In genomic region chr11:57713849-57714248, GRCh38 we compare ENCODE assay signal across 9 cellular contexts. TPM values are rescaled to one million over a fixed set of nuclear protein-coding genes. Genes with fewer than 3 reads are reported as not detected.
DNase-seq lines count a peak whose midpoint lies in the region; ATAC-seq and TF ChIP-seq lines count a peak whose summit lies in the region.
"Had no signal": no experiment of that assay in that cellular context is flagged by ENCODE, and none has a peak within 500 bp of the region (broad histone marks: within the 10 kb centered on the region; RNA-seq: fewer than 3 reads in every experiment).

No MANE protein-coding gene starts in this region.

- TF ChIP-seq CTCF in activated B cell treated with CpG ODN at 0.5 μM for 24 hours (IDR thresholded peaks at IDR 0.05) (no peak), glutamatergic neuron (IDR thresholded peaks at IDR 0.05; ENCODE audit: partially characterized antibody, unreplicated experiment) (no peak)

- CTCF ChIA-PET in activated CD8-positive, alpha-beta memory T cell treated with anti-CD3 and anti-CD28 coated beads, Interleukin-2, amount 10 ng/mL, durations not matched to agents 7 days and 5 days (lab: Charles Lee), result interaction anchor here (0.6 to 1.6 kb wide), 4 partner anchors 9 to 87 kb away, joined by 3 to 15 read pairs (median 4); partner anchors contain the start of gene SELENOH
- CTCF ChIA-PET in activated B cell treated with CpG ODN at 0.5 μM for 24 hours (lab: Charles Lee), result interaction anchor here (1.1 to 1.6 kb wide), 2 partner anchors 81 to 87 kb away, joined by 3 to 13 read pairs; no protein-coding TSS in a partner anchor

- no peak for ATAC-seq in activated CD8-positive, alpha-beta memory T cell treated with anti-CD3 and anti-CD28 coated beads, Interleukin-2, amount 10 ng/mL, durations not matched to agents 7 days and 5 days
- no peak for ATAC-seq in activated B cell treated with CpG ODN at 0.5 μM for 24 hours (ENCODE audit: low read depth)
- ATAC-seq in stimulated activated effector memory CD8-positive, alpha-beta T cell treated with anti-CD3 and anti-CD28 coated beads, Interleukin-12 subunit alpha, Interleukin-12 subunit beta, amount 100 ng/mL, for 72 hours, result no peak
- no peak for ATAC-seq in HG02852 (IDR thresholded peaks at IDR 0.05; ENCODE audit: unreplicated experiment)
- ATAC-seq in HG02763 (IDR thresholded peaks at IDR 0.05; ENCODE audit: unreplicated experiment), result no peak

- H3K4me3 Mint-ChIP-seq in activated CD8-positive, alpha-beta memory T cell treated with anti-CD3 and anti-CD28 coated beads, Interleukin-2, amount 10 ng/mL, durations not matched to agents 7 days and 5 days, result peak overlapping the region; percentile 99
- H3K4me3 Mint-ChIP-seq in activated B cell treated with CpG ODN at 0.5 μM for 24 hours (peak overlapping the region; percentile 98), glutamatergic neuron (ENCODE audit: unreplicated experiment) (peak overlapping the region; percentile 99)
- H3K4me3 Mint-ChIP-seq in stimulated activated effector memory CD8-positive, alpha-beta T cell treated with anti-CD3 and anti-CD28 coated beads, Interleukin-12 subunit alpha, Interleukin-12 subunit beta, amount 100 ng/mL, for 72 hours, result peak overlapping the region; percentile 95

- H3K9me3 Mint-ChIP-seq in activated CD8-positive, alpha-beta memory T cell treated with anti-CD3 and anti-CD28 coated beads, Interleukin-2, amount 10 ng/mL, durations not matched to agents 7 days and 5 days (ENCODE audit: low read depth), result no peaks in the 10 kb centered on the region
- H3K9me3 Mint-ChIP-seq in activated B cell treated with CpG ODN at 0.5 μM for 24 hours, result no peaks in the 10 kb centered on the region
- peaks cover 2% of the 10 kb centered on the region for H3K9me3 Mint-ChIP-seq in glutamatergic neuron (ENCODE audit: unreplicated experiment)
- no peaks in the 10 kb centered on the region for H3K9me3 Mint-ChIP-seq in stimulated activated effector memory CD8-positive, alpha-beta T cell treated with anti-CD3 and anti-CD28 coated beads, Interleukin-12 subunit alpha, Interleukin-12 subunit beta, amount 100 ng/mL, for 72 hours

- H3K36me3 Mint-ChIP-seq in activated CD8-positive, alpha-beta memory T cell treated with anti-CD3 and anti-CD28 coated beads, Interleukin-2, amount 10 ng/mL, durations not matched to agents 7 days and 5 days, result peaks cover 11% of the 10 kb centered on the region
- H3K36me3 Mint-ChIP-seq in activated B cell treated with CpG ODN at 0.5 μM for 24 hours (ENCODE audit: low read depth) (peaks cover 27% of the 10 kb centered on the region), glutamatergic neuron (ENCODE audit: unreplicated experiment) (peaks cover 8% of the 10 kb centered on the region)
- H3K36me3 Mint-ChIP-seq in stimulated activated effector memory CD8-positive, alpha-beta T cell treated with anti-CD3 and anti-CD28 coated beads, Interleukin-12 subunit alpha, Interleukin-12 subunit beta, amount 100 ng/mL, for 72 hours, result peaks cover 46% of the 10 kb centered on the region

- intact Hi-C loops in activated B cell treated with CpG ODN at 0.5 μM for 24 hours (cut with micrococcal nuclease) (loop anchor here (2.0 kb wide), 1 partner anchor 379 kb away; the partner anchor contains the start of gene SSRP1), posterior cingulate gyrus (cut with DNase I) (loop anchor here (2.0 to 5.0 kb wide), 3 partner anchors 27 to 48 kb away; partner anchors contain the start of genes CTNND1 and SELENOH)

- H3K27ac Mint-ChIP-seq in activated CD8-positive, alpha-beta memory T cell treated with anti-CD3 and anti-CD28 coated beads, Interleukin-2, amount 10 ng/mL, durations not matched to agents 7 days and 5 days, result peak overlapping the region; percentile 91
- H3K27ac Mint-ChIP-seq in activated B cell treated with CpG ODN at 0.5 μM for 24 hours (no peak overlapping the region), glutamatergic neuron (ENCODE audit: unreplicated experiment) (peak overlapping the region; percentile 95)
- H3K27ac Mint-ChIP-seq in stimulated activated effector memory CD8-positive, alpha-beta T cell treated with anti-CD3 and anti-CD28 coated beads, Interleukin-12 subunit alpha, Interleukin-12 subunit beta, amount 100 ng/mL, for 72 hours, result peak overlapping the region; percentile 96

- H3K4me1 Mint-ChIP-seq in activated CD8-positive, alpha-beta memory T cell treated with anti-CD3 and anti-CD28 coated beads, Interleukin-2, amount 10 ng/mL, durations not matched to agents 7 days and 5 days, result peaks cover 48% of the 10 kb centered on the region
- peaks cover 41% of the 10 kb centered on the region for H3K4me1 Mint-ChIP-seq in activated B cell treated with CpG ODN at 0.5 μM for 24 hours
- H3K4me1 Mint-ChIP-seq in glutamatergic neuron (ENCODE audit: low read depth, unreplicated experiment), result peaks cover 16% of the 10 kb centered on the region
- H3K4me1 Mint-ChIP-seq in stimulated activated effector memory CD8-positive, alpha-beta T cell treated with anti-CD3 and anti-CD28 coated beads, Interleukin-12 subunit alpha, Interleukin-12 subunit beta, amount 100 ng/mL, for 72 hours, result peaks cover 45% of the 10 kb centered on the region

- no peak for DNase-seq in activated CD8-positive, alpha-beta memory T cell treated with anti-CD3 and anti-CD28 coated beads, Interleukin-2, amount 10 ng/mL, durations not matched to agents 7 days and 5 days
- DNase-seq in activated CD8-positive, alpha-beta memory T cell treated with anti-CD3 and anti-CD28 coated beads, Interleukin-2, amount 50 U/mL, for 48 hours, result no peak
- DNase-seq in activated B cell treated with CpG ODN at 0.5 μM for 24 hours (no peak), glutamatergic neuron (no peak), posterior cingulate gyrus (no peak)
- no peak for DNase-seq in stimulated activated effector memory CD8-positive, alpha-beta T cell treated with anti-CD3 and anti-CD28 coated beads, Interleukin-12 subunit alpha, Interleukin-12 subunit beta, amount 100 ng/mL, for 72 hours (ENCODE audit: low spot score in 2 of 2)
- DNase-seq: NCI-H2029 treated with DMSO at 0.1 percent for 48 hours had no signal

- no peaks in the 10 kb centered on the region for H3K27me3 Mint-ChIP-seq in activated CD8-positive, alpha-beta memory T cell treated with anti-CD3 and anti-CD28 coated beads, Interleukin-2, amount 10 ng/mL, durations not matched to agents 7 days and 5 days
- no peaks in the 10 kb centered on the region for H3K27me3 Mint-ChIP-seq in activated B cell treated with CpG ODN at 0.5 μM for 24 hours
- peaks cover 2% of the 10 kb centered on the region for H3K27me3 Mint-ChIP-seq in glutamatergic neuron (ENCODE audit: unreplicated experiment)

- POLR2A ChIA-PET in activated B cell treated with CpG ODN at 0.5 μM for 24 hours (lab: Charles Lee), result interaction anchor here (1.0 to 1.2 kb wide), 2 partner anchors 18 to 28 kb away, joined by 3 to 7 read pairs; partner anchors contain the start of gene SELENOH

RNA-seq across cellular contexts. Expression of gene TMX2, which starts 1.5 kb away (rescaled TPM):
- 10 to 100 TPM; 58.2 to 77.4 TPM for total RNA-seq in activated CD8-positive, alpha-beta memory T cell treated with anti-CD3 and anti-CD28 coated beads, Interleukin-2, amount 10 ng/mL, durations not matched to agents 7 days and 5 days
- 53.2 and 53.3 TPM in 2 replicates for total RNA-seq in activated B cell treated with CpG ODN at 0.5 μM for 24 hours
- total RNA-seq in glutamatergic neuron (ENCODE audit: unreplicated experiment), result 94.5 TPM

RNA-seq across cellular contexts. Expression of gene MED19, which starts 1.8 kb away (rescaled TPM):
- 10 to 100 TPM; 11.7 to 14.9 TPM for total RNA-seq in activated CD8-positive, alpha-beta memory T cell treated with anti-CD3 and anti-CD28 coated beads, Interleukin-2, amount 10 ng/mL, durations not matched to agents 7 days and 5 days
- total RNA-seq in activated B cell treated with CpG ODN at 0.5 μM for 24 hours, result 14.6 and 14.8 TPM in 2 replicates
- total RNA-seq in glutamatergic neuron (ENCODE audit: unreplicated experiment), result 30.9 TPM

RNA-seq across cellular contexts. Expression of gene SELENOH, which starts 27.4 kb away (rescaled TPM):
- total RNA-seq in activated CD8-positive, alpha-beta memory T cell treated with anti-CD3 and anti-CD28 coated beads, Interleukin-2, amount 10 ng/mL, durations not matched to agents 7 days and 5 days, result 100 to 1,000 TPM; 114 to 145 TPM
- 210 and 224 TPM in 2 replicates for total RNA-seq in activated B cell treated with CpG ODN at 0.5 μM for 24 hours
- total RNA-seq in glutamatergic neuron (ENCODE audit: unreplicated experiment), result 98.8 TPM

RNA-seq across cellular contexts. Expression of gene BTBD18, which starts 37.8 kb away (rescaled TPM):
- total RNA-seq in activated CD8-positive, alpha-beta memory T cell treated with anti-CD3 and anti-CD28 coated beads, Interleukin-2, amount 10 ng/mL, durations not matched to agents 7 days and 5 days, result not detected
- not detected in 2 replicates for total RNA-seq in activated B cell treated with CpG ODN at 0.5 μM for 24 hours
- total RNA-seq in glutamatergic neuron (ENCODE audit: unreplicated experiment), result not detected

RNA-seq across cellular contexts. Expression of gene ZDHHC5, which starts 45.9 kb away (rescaled TPM):
- 10 to 100 TPM; 74.5 to 75.9 TPM for total RNA-seq in activated CD8-positive, alpha-beta memory T cell treated with anti-CD3 and anti-CD28 coated beads, Interleukin-2, amount 10 ng/mL, durations not matched to agents 7 days and 5 days
- total RNA-seq in activated B cell treated with CpG ODN at 0.5 μM for 24 hours, result 50.9 and 60.7 TPM in 2 replicates
- 42.3 TPM for total RNA-seq in glutamatergic neuron (ENCODE audit: unreplicated experiment)
